7 cellular contexts compared by ENCODE assay signal in genomic region chr10:32895200-32895968, GRCh38.
DNase-seq lines count a peak whose midpoint lies in the region; FAIRE-seq and TF ChIP-seq lines count a peak whose summit lies in the region.
"Not testable (repeated sequence)": the region's sequence is repeated elsewhere in the genome, so short reads cannot be mapped to it uniquely, and the experiment has no call there.

No MANE protein-coding gene starts in this region.

- H3K36me3 ChIP-seq in astrocyte (ENCODE audit: insufficient read depth, low read length): peaks cover 53% of the 10 kb centered on the region

- FAIRE-seq in astrocyte (lab: Jason Lieb, UNC): peak; percentile 39

- not testable (repeated sequence) for H3K4me3 ChIP-seq in astrocyte (ENCODE audit: insufficient read depth, low read depth, low read length); epithelial cell of esophagus (ENCODE audit: low read length); fibroblast of mammary gland (ENCODE audit: control insufficient read depth, low read depth, low read length)

- H3K4me2 ChIP-seq in astrocyte (ENCODE audit: low read length): not testable (repeated sequence)

- CTCF ChIA-PET in Calu3 (lab: Charles Lee): not testable (repeated sequence)

- H3K27me3 Mint-ChIP-seq in Calu3 (ENCODE audit: unreplicated experiment); astrocyte (ENCODE audit: low read depth, unreplicated experiment); mesothelial cell of epicardium (ENCODE audit: low read depth): not testable (repeated sequence)
- peaks cover 11% of the 10 kb centered on the region; the same call in 1 of the 2 replicates for H3K27me3 Mint-ChIP-seq in HFFc6 (ENCODE audit: insufficient read depth)

- H3K9me3 ChIP-seq in astrocyte (ENCODE audit: insufficient read depth, low read depth, low read length): not testable (repeated sequence)

- intact Hi-C loops in Calu3 (cut with micrococcal nuclease; ENCODE audit: unreplicated experiment): loop anchor here (5.0 kb wide), 1 partner anchor 112 kb away; no protein-coding TSS in a partner anchor

- H3K27ac Mint-ChIP-seq in Calu3 (ENCODE audit: unreplicated experiment) (peak overlapping the region; percentile 64), HFFc6 (peak overlapping the region; percentile 1), astrocyte (ENCODE audit: unreplicated experiment) (peak overlapping the region; percentile 80), mesothelial cell of epicardium (peak overlapping the region; percentile 82)

- not testable (repeated sequence) for BruUV-seq in Calu3 (replicated peaks; lab: Mats Ljungman, UMichigan)

- not testable (repeated sequence) for TF ChIP-seq CTCF in Calu3 (IDR thresholded peaks at IDR 0.05; ENCODE audit: unreplicated experiment); HFFc6 (IDR thresholded peaks at IDR 0.05); astrocyte (IDR thresholded peaks at IDR 0.05; ENCODE audit: insufficient read depth, low read depth, low read length); epithelial cell of esophagus (IDR thresholded peaks at IDR 0.05; ENCODE audit: insufficient read depth, low read depth, low read length, missing control alignments); fibroblast of mammary gland (conservative IDR thresholded peaks at IDR 0.05; ENCODE audit: control insufficient read depth, insufficient read depth, low read depth, low read length); mesothelial cell of epicardium (IDR thresholded peaks at IDR 0.05; ENCODE audit: unreplicated experiment)

- H3K9ac ChIP-seq in astrocyte (ENCODE audit: low read length): not testable (repeated sequence)

- not testable (repeated sequence) for H2AFZ ChIP-seq in astrocyte (ENCODE audit: low read depth, low read length)

- H3K4me3 Mint-ChIP-seq in Calu3 (ENCODE audit: low read depth, unreplicated experiment); HFFc6; astrocyte (ENCODE audit: unreplicated experiment); mesothelial cell of epicardium: not testable (repeated sequence)

- not testable (repeated sequence) for H3K9me3 Mint-ChIP-seq in Calu3 (ENCODE audit: low read depth, unreplicated experiment); HFFc6; astrocyte (ENCODE audit: unreplicated experiment); mesothelial cell of epicardium

- H3K27ac ChIP-seq in astrocyte (ENCODE audit: low read depth, low read length): not testable (repeated sequence)

- peaks cover 89% of the 10 kb centered on the region for H3K36me3 Mint-ChIP-seq in Calu3 (ENCODE audit: insufficient read depth, unreplicated experiment)
- H3K36me3 Mint-ChIP-seq in HFFc6 (ENCODE audit: low read depth): peaks cover 54% of the 10 kb centered on the region
- peaks cover 27% of the 10 kb centered on the region for H3K36me3 Mint-ChIP-seq in astrocyte (ENCODE audit: low read depth, unreplicated experiment)
- peaks cover 23% of the 10 kb centered on the region for H3K36me3 Mint-ChIP-seq in mesothelial cell of epicardium

- DNase-seq in Calu3; HFFc6; mesothelial cell of epicardium (ENCODE audit: low spot score in 2 of 2, unreplicated experiment in 2 of 2): not testable (repeated sequence)
- DNase-seq in RKO (ENCODE audit: low spot score) (peak; percentile 83), astrocyte (ENCODE audit: low read depth) (peak; percentile 48), epithelial cell of esophagus (ENCODE audit: low read depth) (peak; percentile 50), fibroblast of mammary gland (ENCODE audit: low read depth) (peak; percentile 58)

- H4K20me1 ChIP-seq in astrocyte (ENCODE audit: insufficient read depth, low read length): peaks cover 12% of the 10 kb centered on the region

- H3K4me1 Mint-ChIP-seq in Calu3 (ENCODE audit: low read depth, unreplicated experiment); HFFc6 (ENCODE audit: low read depth); mesothelial cell of epicardium: not testable (repeated sequence)
- peaks cover 16% of the 10 kb centered on the region for H3K4me1 Mint-ChIP-seq in astrocyte (ENCODE audit: low read depth, unreplicated experiment)

- H3K4me1 ChIP-seq in astrocyte (ENCODE audit: insufficient read depth, low read length): not testable (repeated sequence)

- not testable (repeated sequence) for H3K27me3 ChIP-seq in astrocyte (ENCODE audit: insufficient read depth, low read length)

- H3K79me2 ChIP-seq in astrocyte (ENCODE audit: insufficient read depth, low read length): not testable (repeated sequence)

Comparison
In these comparisons a context has a peak if more than half of its experiments do, and no peak if none do; other contexts are left out.
1. H3K27ac Mint-ChIP-seq: peak in every context shown above with its lines; median percentile 82 in mesothelial cell of epicardium; 80 in astrocyte; 64 in Calu3; 1 in HFFc6.